In genomic region chr10:119726291-119727261, GRCh38 we compare ENCODE assay signal across 1 cellular context.
TF ChIP-seq lines count a peak whose summit lies in the region.

No MANE protein-coding gene starts in this region.

TF ChIP-seq in IMR-90, 13 proteins besides CTCF, POLR2A, EP300 and RAD21 (continued from another document):
- TF ChIP-seq ELK1 (IDR thresholded peaks at IDR 0.05; ENCODE audit: borderline replicate concordance, low read depth, low read length) (no peak), MAZ (IDR thresholded peaks at IDR 0.05; ENCODE audit: borderline replicate concordance, low read depth, low read length) (no peak), BHLHE40 (IDR thresholded peaks at IDR 0.05; ENCODE audit: low read depth, low read length) (no peak), FOS (IDR thresholded peaks at IDR 0.05; ENCODE audit: low read depth, low read length) (no peak), RFX5 (IDR thresholded peaks at IDR 0.05; ENCODE audit: low read depth, low read length) (no peak), CHD1 (IDR thresholded peaks at IDR 0.05; ENCODE audit: low read depth, low read length) (no peak)
TF ChIP-seq in IMR-90: peak in this region for 0.
